ENCODE assay signal across 31 cellular contexts in the genomic region with DNA sequence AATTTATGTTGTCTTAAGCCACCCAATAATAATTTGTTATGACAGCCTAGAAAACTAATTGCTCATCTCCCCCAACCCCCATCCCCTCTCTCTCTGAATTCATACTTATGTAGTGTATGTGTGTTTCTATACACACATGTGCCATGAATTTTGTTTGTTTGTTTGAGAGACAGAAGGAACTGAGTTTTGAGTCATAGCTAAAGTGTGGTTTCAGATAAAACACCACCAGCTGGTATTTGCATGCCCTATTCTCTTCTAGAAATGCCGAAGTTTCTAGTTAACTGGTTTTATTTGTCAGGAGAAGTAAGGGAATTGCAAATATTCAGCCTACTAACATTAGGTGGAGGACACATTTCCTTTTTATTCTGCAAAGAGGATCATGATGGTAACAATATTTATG. TPM values are rescaled to one million over a fixed set of nuclear protein-coding genes. Genes with fewer than 3 reads are reported as not detected.
DNase-seq lines count a peak whose midpoint lies in the region; ATAC-seq, FAIRE-seq and TF ChIP-seq lines count a peak whose summit lies in the region.
"Had no signal": no experiment of that assay in that cellular context is flagged by ENCODE, and none has a peak within 500 bp of the region (broad histone marks: within the 10 kb centered on the region; RNA-seq: fewer than 3 reads in every experiment).

No MANE protein-coding gene starts in this region.

- no peak overlapping the region for H3K4me3 Mint-ChIP-seq in natural killer cell treated with Interleukin-12 subunit alpha and Interleukin-12 subunit beta and Interleukin-15 and Interleukin-18, amount 100 ng/mL, for 72 hours
- H3K4me3 Mint-ChIP-seq: CD14-positive monocyte; CD4-positive, alpha-beta memory T cell; CD4-positive, CD25-positive, alpha-beta regulatory T cell; CD8-positive, alpha-beta memory T cell had no signal

- no peak for DNase-seq in GM12891 (ENCODE audit: insufficient read length, low spot score)
- DNase-seq in GM13977 (ENCODE audit: low spot score): peak; percentile 27
- DNase-seq in esophagus muscularis mucosa (ENCODE audit: extremely low spot score): peak; percentile 10
- no peak for DNase-seq in natural killer cell treated with Interleukin-12 subunit alpha and Interleukin-12 subunit beta and Interleukin-15 and Interleukin-18, amount 100 ng/mL, for 72 hours (ENCODE audit: low spot score)
- no peak for DNase-seq in GM10266 (ENCODE audit: extremely low spot score)
- DNase-seq in SHP77 (lab: John Stamatoyannopoulos, UW): no peak
- DNase-seq: 8988T; ACHN; BE2C; C1 segment of cervical spinal cord; CD4-positive, alpha-beta memory T cell; CD4-positive, CD25-positive, alpha-beta regulatory T cell; CD8-positive, alpha-beta memory T cell; COR-L47; DMS 273 treated with DMSO at 0.1 percent for 48 hours; DMS153; DMS53; DMS79; DND-41; EL; GDM1 had no signal

- H3K4me1 ChIP-seq in esophagus muscularis mucosa: no peaks in the 10 kb centered on the region
- H3K4me1 ChIP-seq: BE2C had no signal

- intact Hi-C loops in esophagus muscularis mucosa (cut with DNase I): no loop called here

- H3K27ac ChIP-seq in esophagus muscularis mucosa (replicated peaks in 1 of 4): no peak overlapping the region
- H3K27ac ChIP-seq: BLaER1 had no signal

- 86% methylated on average over 1 of the region's 1 CpG for WGBS in esophagus muscularis mucosa

- H3K9me3 Mint-ChIP-seq in natural killer cell treated with Interleukin-12 subunit alpha and Interleukin-12 subunit beta and Interleukin-15 and Interleukin-18, amount 100 ng/mL, for 72 hours: peaks cover 4% of the 10 kb centered on the region
- H3K9me3 Mint-ChIP-seq: CD14-positive monocyte had no signal

- H3K36me3 ChIP-seq in esophagus muscularis mucosa: no peaks in the 10 kb centered on the region
- H3K36me3 ChIP-seq: BE2C, BLaER1 had no signal

- TF ChIP-seq EP300 in esophagus muscularis mucosa (IDR thresholded peaks at IDR 0.05): no peak

- H3K27me3 Mint-ChIP-seq in natural killer cell treated with Interleukin-12 subunit alpha and Interleukin-12 subunit beta and Interleukin-15 and Interleukin-18, amount 100 ng/mL, for 72 hours: peaks cover 29 to 43% of the 10 kb centered on the region in 2 donors

- H3K27me3 ChIP-seq in esophagus muscularis mucosa: peaks cover 0 to 47% (median 0%) of the 10 kb centered on the region in 4 donors
- H3K27me3 ChIP-seq: BLaER1 had no signal

- TF ChIP-seq POLR2A in GM12891 (IDR thresholded peaks at IDR 0.05; ENCODE audit: low read depth, low read length): no peak
- no peak for TF ChIP-seq POLR2A in esophagus muscularis mucosa (IDR thresholded peaks at IDR 0.05; ENCODE audit: low read depth)

- TF ChIP-seq CTCF in GM13977 (IDR thresholded peaks at IDR 0.05; ENCODE audit: extremely low read depth, insufficient read depth, missing control alignments): no peak
- TF ChIP-seq CTCF in esophagus muscularis mucosa (IDR thresholded peaks at IDR 0.05): no peak
- no peak for TF ChIP-seq CTCF in GM10266 (IDR thresholded peaks at IDR 0.05; ENCODE audit: control insufficient read depth, insufficient read depth, low read depth, missing control alignments)

- H3K36me3 Mint-ChIP-seq in natural killer cell treated with Interleukin-12 subunit alpha and Interleukin-12 subunit beta and Interleukin-15 and Interleukin-18, amount 100 ng/mL, for 72 hours: peaks cover 6% of the 10 kb centered on the region
- H3K36me3 Mint-ChIP-seq: CD14-positive monocyte; CD4-positive, alpha-beta memory T cell; CD4-positive, CD25-positive, alpha-beta regulatory T cell had no signal

- peak overlapping the region in 1 of 2 donors; percentile 36 for H3K27ac Mint-ChIP-seq in natural killer cell treated with Interleukin-12 subunit alpha and Interleukin-12 subunit beta and Interleukin-15 and Interleukin-18, amount 100 ng/mL, for 72 hours
- H3K27ac Mint-ChIP-seq: CD14-positive monocyte; CD4-positive, alpha-beta memory T cell; CD4-positive, CD25-positive, alpha-beta regulatory T cell; CD8-positive, alpha-beta memory T cell had no signal

- H3K4me3 ChIP-seq in esophagus muscularis mucosa: no peak overlapping the region
- H3K4me3 ChIP-seq: BLaER1 had no signal

- peaks cover 10 to 13% of the 10 kb centered on the region in 2 donors for H3K4me1 Mint-ChIP-seq in natural killer cell treated with Interleukin-12 subunit alpha and Interleukin-12 subunit beta and Interleukin-15 and Interleukin-18, amount 100 ng/mL, for 72 hours (ENCODE audit: low read depth in 2 of 2)

- FAIRE-seq in GM12891 (lab: Jason Lieb, UNC): peak; percentile 72
- FAIRE-seq: A204.1, GM19239 had no signal

- in situ Hi-C loops in GM13977 (cut with MboI; ENCODE audit: low pct_unique_long_range_greater_than_20kb, low sequenced_read_pairs, unreplicated experiment): no loop called here

- ATAC-seq in GM18867 (IDR thresholded peaks at IDR 0.05; ENCODE audit: unreplicated experiment) (peak; percentile 56), HG03469 (IDR thresholded peaks at IDR 0.05; ENCODE audit: unreplicated experiment) (no peak)
- ATAC-seq in natural killer cell treated with Interleukin-12 subunit alpha and Interleukin-12 subunit beta and Interleukin-15 and Interleukin-18, amount 100 ng/mL, for 72 hours: no peak

- no peaks in the 10 kb centered on the region for H3K9me3 ChIP-seq in esophagus muscularis mucosa
- H3K9me3 ChIP-seq: BE2C, BLaER1 had no signal

TF ChIP-seq in GM12891, 5 proteins besides CTCF, POLR2A, EP300 and RAD21:
- TF ChIP-seq SPI1 (IDR thresholded peaks at IDR 0.05; ENCODE audit: low read depth, low read length) (no peak), TAF1 (IDR thresholded peaks at IDR 0.05; ENCODE audit: low read depth, low read length) (no peak), POU2F2 (IDR thresholded peaks at IDR 0.05; ENCODE audit: low read depth, low read length) (no peak), POLR2AphosphoS5 (IDR thresholded peaks at IDR 0.05; ENCODE audit: low read depth, low read length) (no peak), PAX5 (IDR thresholded peaks at IDR 0.05; ENCODE audit: insufficient read depth, low read length, severe bottlenecking) (no peak)
TF ChIP-seq in GM12891: peak in this region for 0.

RNA-seq across cellular contexts. Expression of gene LILRA2, which starts 17.4 kb away (rescaled TPM):
- polyA plus RNA-seq in GM12891 (2012; ENCODE audit: low read depth, missing spikeins): 2.7 TPM
- 1 to 10 TPM in 3 of 4 donors, under 1 TPM in 1; 0.83 to 4.6 (median 2.3) TPM for total RNA-seq in esophagus muscularis mucosa
- 1 to 10 TPM in 1 of 2 donors, not detected in 1; 2.5 TPM for total RNA-seq in natural killer cell treated with Interleukin-12 subunit alpha and Interleukin-12 subunit beta and Interleukin-15 and Interleukin-18, amount 100 ng/mL, for 72 hours
- total RNA-seq: A673; CD4-positive, CD25-positive, alpha-beta regulatory T cell; CD8-positive, alpha-beta memory T cell; Daoy; G401 had no signal
- polyA plus RNA-seq: AG04450; CD4-positive, alpha-beta memory T cell; CD8-positive, alpha-beta memory T cell had no signal

RNA-seq across cellular contexts. Expression of gene LILRA1, which starts 37.2 kb away (rescaled TPM):
- polyA plus RNA-seq in GM12891 (2012; ENCODE audit: low read depth, missing spikeins): 0.95 TPM
- 1 to 10 TPM in 1 of 4 donors, under 1 TPM in 3; 0.23 to 2.0 (median 0.47) TPM for total RNA-seq in esophagus muscularis mucosa
- under 1 TPM in 1 of 2 donors, not detected in 1; 0.31 TPM for total RNA-seq in natural killer cell treated with Interleukin-12 subunit alpha and Interleukin-12 subunit beta and Interleukin-15 and Interleukin-18, amount 100 ng/mL, for 72 hours
- total RNA-seq: A673; CD4-positive, alpha-beta memory T cell; CD4-positive, CD25-positive, alpha-beta regulatory T cell; CD8-positive, alpha-beta memory T cell; Daoy; G401 had no signal
- polyA plus RNA-seq: AG04450; CD4-positive, alpha-beta memory T cell; CD8-positive, alpha-beta memory T cell had no signal

RNA-seq across cellular contexts. Expression of gene LAIR2, which starts 53.6 kb away (rescaled TPM):
- 1.2 TPM for polyA plus RNA-seq in GM12891 (2012; ENCODE audit: low read depth, missing spikeins)
- total RNA-seq in esophagus muscularis mucosa: not detected
- 10 to 100 TPM; 18.4 to 48.0 TPM for total RNA-seq in natural killer cell treated with Interleukin-12 subunit alpha and Interleukin-12 subunit beta and Interleukin-15 and Interleukin-18, amount 100 ng/mL, for 72 hours
- total RNA-seq: A673, Daoy, G401 had no signal
- polyA plus RNA-seq: AG04450 had no signal

Comparison
In these comparisons a context has a peak if more than half of its experiments do, and no peak if none do; other contexts are left out.
1. DNase-seq: peak in GM13977 (single experiment) and esophagus muscularis mucosa (single experiment); none in GM12891 (single experiment), natural killer cell treated with Interleukin-12 subunit alpha and Interleukin-12 subunit beta and Interleukin-15 and Interleukin-18, amount 100 ng/mL, for 72 hours (single experiment), GM10266 (single experiment) and SHP77 (0 of 2).
2. RNA of gene LAIR2, which starts 53.6 kb away (total RNA-seq): 18.4 to 48.0 TPM in natural killer cell treated with Interleukin-12 subunit alpha and Interleukin-12 subunit beta and Interleukin-15 and Interleukin-18, amount 100 ng/mL, for 72 hours; not detected in esophagus muscularis mucosa; every median in the first group is over 10 times any median in the second.